In the genomic region with DNA sequence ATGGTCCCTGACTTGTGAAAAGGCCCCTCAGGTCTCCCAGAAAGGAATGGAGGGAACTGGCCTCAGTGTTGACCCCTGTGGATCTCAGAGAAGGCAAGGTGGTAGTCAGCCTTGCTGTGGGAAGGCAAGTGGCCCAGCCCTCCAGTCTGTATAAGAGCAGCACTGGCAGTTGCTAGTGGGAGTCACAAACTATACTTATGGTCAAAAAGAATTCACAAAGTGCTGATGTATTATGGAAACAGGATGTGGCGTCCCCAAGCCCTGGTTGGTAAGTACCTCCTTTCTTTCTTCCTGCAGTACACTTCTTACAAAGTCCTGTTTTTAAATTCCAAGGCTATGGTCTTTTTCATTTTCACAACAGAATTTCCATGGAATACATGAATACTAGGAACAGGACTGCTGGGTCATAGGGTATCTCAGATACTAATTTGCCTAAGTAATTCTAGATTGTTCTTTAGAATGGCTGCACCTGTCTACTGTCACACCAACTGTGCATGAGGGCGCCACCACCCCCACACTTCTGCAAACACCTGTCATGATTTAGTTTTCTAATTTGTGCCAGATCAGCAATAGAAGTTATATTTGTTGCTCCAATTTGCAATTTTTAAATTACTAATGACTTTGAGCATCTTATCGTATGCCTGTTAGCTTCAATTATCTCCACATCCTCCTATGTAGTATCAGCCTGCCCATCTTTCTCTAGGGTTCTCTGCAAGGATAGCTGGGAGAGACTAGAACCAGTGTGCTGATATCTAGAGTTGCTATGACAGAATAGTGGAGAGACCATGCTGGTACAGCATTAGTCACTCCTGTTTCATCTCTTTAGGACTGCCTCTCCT, we compare ENCODE assay signal across 9 cellular contexts. TPM values are rescaled to one million over a fixed set of nuclear protein-coding genes. Genes with fewer than 3 reads are reported as not detected.
A peak's percentile ranks its signal among the peaks of the same experiment; 100 is the strongest.
DNase-seq lines count a peak whose midpoint lies in the region; ATAC-seq, FAIRE-seq and TF ChIP-seq lines count a peak whose summit lies in the region.
"Had no signal": no experiment of that assay in that cellular context is flagged by ENCODE, and none has a peak within 500 bp of the region (broad histone marks: within the 10 kb centered on the region; RNA-seq: fewer than 3 reads in every experiment).

No MANE protein-coding gene starts in this region.

- TF ChIP-seq CTCF in GM20000 (IDR thresholded peaks at IDR 0.05; ENCODE audit: extremely low read depth, missing control alignments), result no peak
- no peak for TF ChIP-seq CTCF in H1 (IDR thresholded peaks at IDR 0.05; ENCODE audit: control extremely low read depth in 1 of 3, insufficient read depth in 1 of 3, low read depth in 1 of 3, low read length in 3 of 3)
- TF ChIP-seq CTCF in neural progenitor cell (IDR thresholded peaks at IDR 0.05), result no peak
- no peak for TF ChIP-seq CTCF in transverse colon (IDR thresholded peaks at IDR 0.05)

- TF ChIP-seq RAD21 in H1 (IDR thresholded peaks at IDR 0.05 in 1 of 2, conservative IDR thresholded peaks at IDR 0.05 in 1 of 2; ENCODE audit: low read depth in 2 of 2, low read length in 2 of 2), result no peak

- no peak overlapping the region for H3K56ac ChIP-seq in H1 (replicated peaks; ENCODE audit: insufficient read length, low read depth, low read length)

- no peak for FAIRE-seq in H1 (lab: Jason Lieb, UNC)

- H2BK120ac ChIP-seq in H1 (replicated peaks; ENCODE audit: low read depth, low read length), result no peak overlapping the region

- no peak overlapping the region for H4K5ac ChIP-seq in H1 (ENCODE audit: insufficient read length, low read depth, low read length)

- H2BK15ac ChIP-seq in H1 (ENCODE audit: low read length), result no peak overlapping the region

- no peak overlapping the region for H3K14ac ChIP-seq in H1 (ENCODE audit: insufficient read length)

- H3F3A ChIP-seq in neural progenitor cell (ENCODE audit: low read depth), result peaks cover 29% of the 10 kb centered on the region

- H3K27ac ChIP-seq in H1 (ENCODE audit: low read depth, low read length), result no peak overlapping the region
- no peak overlapping the region for H3K27ac ChIP-seq in neural progenitor cell
- H3K27ac ChIP-seq in transverse colon, result no peak overlapping the region

- in situ Hi-C loops in transverse colon (cut with MboI; ENCODE audit: low pct_ligation_motif_present in 1 of 4, low pct_unique_long_range_greater_than_20kb in 1 of 4, low sequenced_read_pairs in 3 of 4), result loop anchor here (5.0 to 10.0 kb wide), 2 partner anchors 528 to 530 kb away; no protein-coding TSS in a partner anchor

- H3K9me3 Mint-ChIP-seq in neural progenitor cell, result no peaks in the 10 kb centered on the region

- H2BK12ac ChIP-seq in H1 (ENCODE audit: low read depth, low read length), result no peak overlapping the region

- H3K9me3 ChIP-seq in H1 (ENCODE audit: insufficient read depth in 2 of 2, low read depth in 1 of 2, low read length in 1 of 2) (no peaks in the 10 kb centered on the region), neural progenitor cell (ENCODE audit: low read depth) (no peaks in the 10 kb centered on the region), transverse colon (no peaks in the 10 kb centered on the region)

- no peak overlapping the region for H3K23ac ChIP-seq in H1 (ENCODE audit: insufficient read length)

- H3K9ac ChIP-seq in H1 (replicated peaks in 1 of 4; ENCODE audit: extremely low read depth in 1 of 4, low read depth in 3 of 4, low read length in 3 of 4) (no peak overlapping the region), neural progenitor cell (no peak overlapping the region)

- no peak overlapping the region for H2AFZ ChIP-seq in H1 (ENCODE audit: low read length)
- no peak overlapping the region for H2AFZ ChIP-seq in neural progenitor cell (replicated peaks)

- no peaks in the 10 kb centered on the region for H3K23me2 ChIP-seq in H1 (ENCODE audit: low read depth, low read length)

- H3K4me1 ChIP-seq in H1 (replicated peaks in 1 of 4; ENCODE audit: control insufficient read depth in 3 of 4, insufficient read depth in 4 of 4, low read length in 3 of 4) (peaks cover 0 to 18% (median 14%) of the 10 kb centered on the region in 4 experiments; a peak in 5 of 7 replicates), neural progenitor cell (peaks cover 28% of the 10 kb centered on the region), transverse colon (peaks cover 0 to 4% (median 0%) of the 10 kb centered on the region in 4 donors)

- H3K79me1 ChIP-seq in H1 (ENCODE audit: low read depth, low read length), result no peaks in the 10 kb centered on the region

- TF ChIP-seq EP300 in H1 (IDR thresholded peaks at IDR 0.05; ENCODE audit: borderline replicate concordance in 1 of 2, low read depth in 2 of 2, low read length in 2 of 2), result no peak
- TF ChIP-seq EP300 in transverse colon (IDR thresholded peaks at IDR 0.05; ENCODE audit: low read depth), result no peak

- no peak overlapping the region for H4K8ac ChIP-seq in H1 (ENCODE audit: extremely low read depth, insufficient read depth, low read length)

- H2AK5ac ChIP-seq in H1 (ENCODE audit: low read depth, low read length), result no peak overlapping the region

- no peak overlapping the region for H3K4ac ChIP-seq in H1 (replicated peaks; ENCODE audit: insufficient read length, low read depth, low read length)

- H4K20me1 ChIP-seq in H1 (replicated peaks in 1 of 2; ENCODE audit: control insufficient read depth in 1 of 2, insufficient read depth in 2 of 2, low read length in 2 of 2) (no peaks in the 10 kb centered on the region), neural progenitor cell (ENCODE audit: low read depth) (peaks cover 7% of the 10 kb centered on the region)

- H3K4me1 Mint-ChIP-seq in neural progenitor cell, result peaks cover 50% of the 10 kb centered on the region

- intact Hi-C loops in transverse colon (cut with DNase I; ENCODE audit: low total_unique reads), result loop anchor here (2.0 kb wide), 1 partner anchor 76 kb away; no protein-coding TSS in a partner anchor

- WGBS in H1 (ENCODE audit: extremely low coverage in 1 of 2, insufficient coverage in 1 of 2, insufficient read length in 1 of 2, insufficient replicate concordance in 2 of 2, low coverage in 1 of 2, low lambda C conversion rate in 2 of 2, missing lambda C conversion rate in 1 of 2), 2 experiments, result 94% methylated on average over 3 of the region's 3 CpGs; no CpG with 5 or more reads in 1 of the 2 experiments
- WGBS in transverse colon (ENCODE audit: low coverage in 1 of 2), 2 donors, result 73 to 76% methylated on average over 3 of the region's 3 CpGs

- no peak overlapping the region for H2BK5ac ChIP-seq in H1 (ENCODE audit: low read depth, low read length)

- peak; percentile 65 for DNase-seq in GM20000 (ENCODE audit: low spot score)
- no peak for DNase-seq in H1 (ENCODE audit: low read depth in 1 of 2, low spot score in 2 of 2)
- DNase-seq in neural progenitor cell (ENCODE audit: low spot score), result no peak
- no peak for DNase-seq in transverse colon
- no peak for DNase-seq in effector CD4-positive, alpha-beta T cell
- DNase-seq: activated CD4-positive, CD25-positive, alpha-beta regulatory T cell treated with anti-CD3 and anti-CD28 coated beads, Interleukin-2, amount 50 U/mL, for 72 hours; cerebellar nuclear complex had no signal

- ATAC-seq in GM18520 (IDR thresholded peaks at IDR 0.05; ENCODE audit: unreplicated experiment) (peak; percentile 48), HG03354 (IDR thresholded peaks at IDR 0.05; ENCODE audit: poor library complexity, severe bottlenecking, unreplicated experiment) (peak; percentile 70)

- H3K4me2 ChIP-seq in H1 (ENCODE audit: insufficient read depth in 1 of 2, low read depth in 2 of 2, low read length in 2 of 2) (no peak overlapping the region), neural progenitor cell (no peak overlapping the region)

- CTCF ChIA-PET in H1 (lab: Charles Lee; ENCODE audit: partially characterized antibody), result interaction anchor here (1.0 kb wide), 1 partner anchor 9 kb away, joined by 4 read pairs; no protein-coding TSS in a partner anchor

- H3K4me3 ChIP-seq in H1 (ENCODE audit: extremely low read depth in 1 of 4, insufficient read depth in 2 of 4, low read depth in 3 of 4, low read length in 4 of 4) (no peak overlapping the region), neural progenitor cell (no peak overlapping the region), transverse colon (no peak overlapping the region)

- peaks cover 8% of the 10 kb centered on the region for H3K27me3 Mint-ChIP-seq in neural progenitor cell (ENCODE audit: insufficient read depth, low read depth)

- 0 out of 2 replicates have a peak overlapping the region, but pooled peaks have one; percentile 40 for H3K18ac ChIP-seq in H1 (ENCODE audit: extremely low read depth, low read length)

- no peaks in the 10 kb centered on the region for H3K79me2 ChIP-seq in H1 (ENCODE audit: control insufficient read depth in 1 of 2, insufficient read depth in 2 of 2, low read length in 2 of 2)
- H3K79me2 ChIP-seq in neural progenitor cell (ENCODE audit: low read depth), result no peaks in the 10 kb centered on the region

- no peak overlapping the region for H3K4me3 Mint-ChIP-seq in neural progenitor cell

- no peak overlapping the region for H3K27ac Mint-ChIP-seq in neural progenitor cell

- H2BK20ac ChIP-seq in H1 (ENCODE audit: low read length), result no peak overlapping the region

- no peaks in the 10 kb centered on the region for H3K36me3 ChIP-seq in H1 (ENCODE audit: control insufficient read depth in 2 of 4, insufficient read depth in 4 of 4, low read length in 3 of 4)
- no peaks in the 10 kb centered on the region for H3K36me3 ChIP-seq in neural progenitor cell
- no peaks in the 10 kb centered on the region for H3K36me3 ChIP-seq in transverse colon

- no peaks in the 10 kb centered on the region for H3K36me3 Mint-ChIP-seq in neural progenitor cell

- H3K27me3 ChIP-seq in H1 (replicated peaks in 1 of 4; ENCODE audit: control insufficient read depth in 3 of 4, extremely low read depth in 1 of 4, insufficient read depth in 3 of 4, low read length in 3 of 4) (no peaks in the 10 kb centered on the region), neural progenitor cell (no peaks in the 10 kb centered on the region), transverse colon (peaks cover 4% of the 10 kb centered on the region)

- H4K91ac ChIP-seq in H1 (replicated peaks; ENCODE audit: insufficient read length, low read length), result no peak overlapping the region

- TF ChIP-seq POLR2A in H1 (IDR thresholded peaks at IDR 0.05; ENCODE audit: control extremely low read depth in 1 of 2, low read depth in 2 of 2, low read length in 2 of 2) (no peak), transverse colon (IDR thresholded peaks at IDR 0.05) (no peak)

- POLR2A ChIA-PET in H1 (lab: Charles Lee; ENCODE audit: partially characterized antibody), result no interaction called here

RNA-seq across cellular contexts. Expression of a gene that starts 40.7 kb away (rescaled TPM):
- 12.3 and 14.5 TPM in 2 replicates for total RNA-seq in H1 (2021; fragmentation: NEBNext Ultra II Directional; extraction: Animal tissue kit (Norgen Biotek cat#: 25700))
- polyA plus RNA-seq in H1 (2011; rRNA removed), result 2.9 and 3.4 TPM in 2 replicates
- polyA plus RNA-seq in H1 (2011; cell fraction: cytosol; rRNA removed), result 3.6 TPM
- polyA plus RNA-seq in H1 (2011; cell fraction: nucleus; rRNA removed), result 4.3 TPM
- 6.8 to 8.9 TPM (median 7.9 TPM) in 4 replicates for polyA plus RNA-seq in H1 (2012, experiment 1 of 2)
- 0.47 TPM for polyA plus RNA-seq in H1 (2012, experiment 2 of 2)
- 8.2 TPM for polyA plus RNA-seq in H1 (2013, experiment 1 of 2)
- 7.5 TPM for polyA plus RNA-seq in H1 (2013, experiment 2 of 2)
- 6.6 and 8.9 TPM in 2 replicates for polyA minus RNA-seq in H1 (2011; rRNA and poly(A)+ RNA removed)
- polyA minus RNA-seq in H1 (2011; cell fraction: cytosol; rRNA and poly(A)+ RNA removed), result 8.8 TPM
- polyA minus RNA-seq in H1 (2011; cell fraction: nucleus; rRNA and poly(A)+ RNA removed), result 6.5 TPM
- total RNA-seq in neural progenitor cell (ENCODE audit: low replicate concordance), result 25.8 and 39.7 TPM in 2 replicates
- total RNA-seq in transverse colon, result 10 to 100 TPM; 13.5 to 34.6 (median 18.7) TPM
